ENCODE assay signal across 16 cellular contexts in genomic region chr10:112663181-112663879, GRCh38.
DNase-seq lines count a peak whose midpoint lies in the region; ATAC-seq, FAIRE-seq and TF ChIP-seq lines count a peak whose summit lies in the region.
"Had no signal": no experiment of that assay in that cellular context is flagged by ENCODE, and none has a peak within 500 bp of the region (broad histone marks: within the 10 kb centered on the region; RNA-seq: fewer than 3 reads in every experiment).

No MANE protein-coding gene starts in this region.

- no peaks in the 10 kb centered on the region for H3K9me1 ChIP-seq in keratinocyte (ENCODE audit: control insufficient read depth, extremely low read depth, insufficient read depth, low read length)

- DNase-seq in AG08396 (ENCODE audit: low spot score) (peak; percentile 70), HS-27A (ENCODE audit: low read depth) (peak; percentile 36), astrocyte (ENCODE audit: low read depth) (peak; percentile 75), keratinocyte (ENCODE audit: low read depth, low spot score) (peak; percentile 21), mucosa of gallbladder (ENCODE audit: low spot score) (no peak), natural killer cell (no peak), GF-D8 (lab: John Stamatoyannopoulos, UW) (no peak)
- DNase-seq: activated CD4-positive, alpha-beta T cell treated with anti-CD3 and anti-CD28 coated beads for 36 hours; NCI-H2029; stimulated activated CD4-positive, alpha-beta T cell treated with anti-CD3 and anti-CD28 coated beads, Interleukin-4, amount 100 ng/mL, for 24 hours; stimulated activated naive CD4-positive, alpha-beta T cell had no signal

- no peak overlapping the region for H3K4me3 Mint-ChIP-seq in astrocyte (ENCODE audit: unreplicated experiment)
- H3K4me3 Mint-ChIP-seq in natural killer cell, result no peak overlapping the region
- H3K4me3 Mint-ChIP-seq: activated CD4-positive, alpha-beta T cell treated with anti-CD3 and anti-CD28 coated beads for 36 hours; activated T-helper 1 cell treated with anti-CD3 and anti-CD28 coated beads, Interleukin-12 subunit alpha, Interleukin-12 subunit beta, Interleukin-2, Interleukin-4 antibody, amounts not matched to agents 30 ng/mL and 10 ng/mL and 1 ng/mL, durations not matched to agents 14 hours and 24 hours and 36 hours had no signal

- H3K9me3 Mint-ChIP-seq in astrocyte (ENCODE audit: unreplicated experiment), result no peaks in the 10 kb centered on the region
- H3K9me3 Mint-ChIP-seq in natural killer cell, result peaks cover 0 to 3% of the 10 kb centered on the region in 2 donors
- H3K9me3 Mint-ChIP-seq: activated T-helper 1 cell treated with anti-CD3 and anti-CD28 coated beads, Interleukin-12 subunit alpha, Interleukin-12 subunit beta, Interleukin-2, Interleukin-4 antibody, amounts not matched to agents 30 ng/mL and 10 ng/mL and 1 ng/mL, durations not matched to agents 14 hours and 24 hours and 36 hours had no signal

- dilution Hi-C loops in keratinocyte (cut with MboI; ENCODE audit: extremely low pct_ligation_motif_present, low sequenced_read_pairs), result no loop called here

- no peaks in the 10 kb centered on the region for H3K27me3 ChIP-seq in astrocyte (ENCODE audit: insufficient read depth, low read length)
- no peaks in the 10 kb centered on the region for H3K27me3 ChIP-seq in keratinocyte (ENCODE audit: control insufficient read depth, extremely low read depth, insufficient read depth, low read length)
- H3K27me3 ChIP-seq: BLaER1 had no signal

- peaks cover 23% of the 10 kb centered on the region for H3K4me1 Mint-ChIP-seq in astrocyte (ENCODE audit: low read depth, unreplicated experiment)
- H3K4me1 Mint-ChIP-seq in natural killer cell, result no peaks in the 10 kb centered on the region
- H3K4me1 Mint-ChIP-seq: activated CD4-positive, alpha-beta T cell treated with anti-CD3 and anti-CD28 coated beads for 36 hours had no signal

- no peak overlapping the region for H3K4me3 ChIP-seq in astrocyte (ENCODE audit: insufficient read depth, low read depth, low read length)
- H3K4me3 ChIP-seq in keratinocyte (ENCODE audit: control insufficient read depth in 2 of 3, extremely low read depth in 1 of 3, insufficient read depth in 2 of 3, low read depth in 1 of 3, low read length in 3 of 3), result no peak overlapping the region
- H3K4me3 ChIP-seq: BLaER1, K562 had no signal

- H3K79me2 ChIP-seq in astrocyte (ENCODE audit: insufficient read depth, low read length), result no peaks in the 10 kb centered on the region
- H3K79me2 ChIP-seq in keratinocyte (ENCODE audit: control insufficient read depth, insufficient read depth, low read length), result no peaks in the 10 kb centered on the region

- H3K9ac ChIP-seq in astrocyte (ENCODE audit: low read length), result no peak overlapping the region
- no peak overlapping the region for H3K9ac ChIP-seq in keratinocyte (ENCODE audit: control insufficient read depth, extremely low read depth, insufficient read depth, low read length)
- H3K9ac ChIP-seq: BLaER1 had no signal

- no peaks in the 10 kb centered on the region for H3K9me3 ChIP-seq in astrocyte (ENCODE audit: insufficient read depth, low read depth, low read length)
- no peaks in the 10 kb centered on the region for H3K9me3 ChIP-seq in keratinocyte (ENCODE audit: control insufficient read depth, low read depth, low read length)
- H3K9me3 ChIP-seq: BLaER1 had no signal

- H3K27ac ChIP-seq in astrocyte (ENCODE audit: low read depth, low read length) (no peak overlapping the region), keratinocyte (ENCODE audit: control insufficient read depth, insufficient read depth, low read length) (no peak overlapping the region)
- H3K27ac ChIP-seq: BLaER1 had no signal

- H3K4me1 ChIP-seq in astrocyte (ENCODE audit: insufficient read depth, low read length) (peaks cover 10% of the 10 kb centered on the region), keratinocyte (ENCODE audit: control insufficient read depth, extremely low read depth, insufficient read depth, low read length) (peaks cover 11% of the 10 kb centered on the region)
- H3K4me1 ChIP-seq: BLaER1 had no signal

- peak; percentile 81 for FAIRE-seq in astrocyte (lab: Jason Lieb, UNC)
- FAIRE-seq in keratinocyte (lab: Jason Lieb, UNC), result peak; percentile 89
- FAIRE-seq: G401.6, K562 had no signal

- H3K27me3 Mint-ChIP-seq in astrocyte (ENCODE audit: low read depth, unreplicated experiment), result no peaks in the 10 kb centered on the region
- H3K27me3 Mint-ChIP-seq in natural killer cell (ENCODE audit: low read depth in 2 of 2), result no peaks in the 10 kb centered on the region
- H3K27me3 Mint-ChIP-seq: activated CD4-positive, alpha-beta T cell treated with anti-CD3 and anti-CD28 coated beads for 36 hours had no signal

- intact Hi-C loops in natural killer cell (cut with micrococcal nuclease), result no loop called here

- H2AFZ ChIP-seq in astrocyte (ENCODE audit: low read depth, low read length) (no peak overlapping the region), keratinocyte (ENCODE audit: control insufficient read depth, low read length) (no peak overlapping the region)

- H3K27ac Mint-ChIP-seq in astrocyte (ENCODE audit: unreplicated experiment), result peak overlapping the region; percentile 37
- H3K27ac Mint-ChIP-seq in natural killer cell, result no peak overlapping the region
- H3K27ac Mint-ChIP-seq: activated CD4-positive, alpha-beta T cell treated with anti-CD3 and anti-CD28 coated beads for 36 hours; activated T-helper 1 cell treated with anti-CD3 and anti-CD28 coated beads, Interleukin-12 subunit alpha, Interleukin-12 subunit beta, Interleukin-2, Interleukin-4 antibody, amounts not matched to agents 30 ng/mL and 10 ng/mL and 1 ng/mL, durations not matched to agents 14 hours and 24 hours and 36 hours had no signal

- H3K36me3 ChIP-seq in astrocyte (ENCODE audit: insufficient read depth, low read length) (no peaks in the 10 kb centered on the region), keratinocyte (ENCODE audit: control insufficient read depth in 2 of 2, extremely low read depth in 1 of 2, insufficient read depth in 2 of 2, low read length in 2 of 2) (no peaks in the 10 kb centered on the region)
- H3K36me3 ChIP-seq: BLaER1 had no signal

- TF ChIP-seq CTCF in astrocyte (IDR thresholded peaks at IDR 0.05; ENCODE audit: insufficient read depth, low read depth, low read length) (no peak), keratinocyte (optimal IDR thresholded peaks at IDR 0.05 in 1 of 3, IDR thresholded peaks at IDR 0.05 in 1 of 3, conservative IDR thresholded peaks at IDR 0.05 in 1 of 3; ENCODE audit: extremely low read depth in 1 of 3, insufficient read depth in 2 of 3, low read length in 3 of 3) (no peak), natural killer cell (IDR thresholded peaks at IDR 0.05) (no peak)

- peaks cover 9% of the 10 kb centered on the region for H3K36me3 Mint-ChIP-seq in astrocyte (ENCODE audit: low read depth, unreplicated experiment)
- H3K36me3 Mint-ChIP-seq in natural killer cell, result no peaks in the 10 kb centered on the region

- H4K20me1 ChIP-seq in astrocyte (ENCODE audit: insufficient read depth, low read length) (no peaks in the 10 kb centered on the region), keratinocyte (ENCODE audit: control insufficient read depth, extremely low read depth, insufficient read depth, low read length) (no peaks in the 10 kb centered on the region)
- H4K20me1 ChIP-seq: BLaER1 had no signal

- H3K4me2 ChIP-seq in astrocyte (ENCODE audit: low read length) (peak overlapping the region; percentile 1), keratinocyte (ENCODE audit: control insufficient read depth, extremely low read depth, insufficient read depth, low read depth, low read length) (no peak overlapping the region)
- H3K4me2 ChIP-seq: BLaER1 had no signal

- ATAC-seq in natural killer cell (no peak), HG02840 (IDR thresholded peaks at IDR 0.05; ENCODE audit: low FRiP score, unreplicated experiment) (no peak)
- ATAC-seq: activated CD4-positive, alpha-beta T cell treated with anti-CD3 and anti-CD28 coated beads for 36 hours; K562 had no signal

Comparison
In these comparisons a context has a peak if more than half of its experiments do, and no peak if none do; other contexts are left out.
1. DNase-seq: peak in AG08396 (single experiment), HS-27A (single experiment), astrocyte (single experiment) and keratinocyte (single experiment); none in mucosa of gallbladder (single experiment), natural killer cell (single experiment) and GF-D8 (single experiment).